In the genomic region with DNA sequence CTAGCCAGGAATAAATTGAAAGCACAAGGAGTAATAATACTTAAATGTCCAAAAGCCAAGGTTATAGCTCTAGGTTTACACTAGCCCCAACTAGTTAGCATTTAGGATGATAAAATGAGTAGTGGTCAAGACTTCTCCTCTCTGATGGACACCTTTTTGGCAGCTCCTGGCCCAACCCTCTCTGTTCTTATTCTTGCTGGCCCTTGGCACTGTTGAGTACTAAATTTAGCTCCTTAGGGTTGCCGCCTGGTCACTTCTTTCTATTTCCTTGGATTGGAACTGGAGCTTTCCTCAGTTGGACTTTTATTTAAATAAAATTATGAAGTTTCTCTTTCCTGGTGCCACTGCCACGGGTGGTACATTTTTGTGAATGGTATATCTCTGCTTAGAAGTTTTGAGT, we compare ENCODE assay signal across 8 cellular contexts. TPM values are rescaled to one million over a fixed set of nuclear protein-coding genes. Genes with fewer than 3 reads are reported as not detected.
A peak's percentile ranks its signal among the peaks of the same experiment; 100 is the strongest.
DNase-seq lines count a peak whose midpoint lies in the region; ATAC-seq and TF ChIP-seq lines count a peak whose summit lies in the region.

No MANE protein-coding gene starts in this region.

- H3K9me3 ChIP-seq in HUES6 (ENCODE audit: control insufficient read depth, insufficient read depth, low read depth, low read length): no peaks in the 10 kb centered on the region

- peaks cover 11% of the 10 kb centered on the region for H3K36me3 ChIP-seq in HUES6 (ENCODE audit: control insufficient read depth, insufficient read depth, low read length)

- H3K27me3 Mint-ChIP-seq in chondrocyte (ENCODE audit: low read depth): no peaks in the 10 kb centered on the region
- H3K27me3 Mint-ChIP-seq in naive B cell: no peaks in the 10 kb centered on the region

- no peak for TF ChIP-seq CTCF in 22Rv1 (IDR thresholded peaks at IDR 0.05)
- TF ChIP-seq CTCF in chondrocyte (IDR thresholded peaks at IDR 0.05): no peak

- no peak for DNase-seq in chondrocyte (ENCODE audit: low spot score)
- DNase-seq in naive B cell: no peak
- no peak for DNase-seq in SK-N-DZ (ENCODE audit: low spot score)
- DNase-seq in GM03348 (ENCODE audit: low spot score): no peak
- no peak for DNase-seq in NCI-H524 treated with DMSO at 0.1 percent for 48 hours (lab: John Stamatoyannopoulos, UW)

- peak overlapping the region; percentile 45 for H3K9ac ChIP-seq in HUES6 (ENCODE audit: low read length)

- peaks cover 3% of the 10 kb centered on the region for H3K36me3 Mint-ChIP-seq in chondrocyte (ENCODE audit: low read depth)
- no peaks in the 10 kb centered on the region for H3K36me3 Mint-ChIP-seq in naive B cell

- no peaks in the 10 kb centered on the region for H3K9me3 Mint-ChIP-seq in chondrocyte (ENCODE audit: low read depth)
- no peaks in the 10 kb centered on the region for H3K9me3 Mint-ChIP-seq in naive B cell

- peak overlapping the region; percentile 100 for H3K27ac ChIP-seq in 22Rv1
- peak overlapping the region; percentile 80; the same call in 1 of the 2 replicates for H3K27ac ChIP-seq in HUES6 (ENCODE audit: low read depth, low read length)

- H3K4me3 Mint-ChIP-seq in chondrocyte (ENCODE audit: unreplicated experiment) (no peak overlapping the region), naive B cell (peak overlapping the region; percentile 37 to 90 (median 78))

- H3K4me3 ChIP-seq in HUES6 (ENCODE audit: low read depth, low read length): peak overlapping the region; percentile 25; the same call in 1 of the 2 replicates

- H3K27me3 ChIP-seq in HUES6 (ENCODE audit: control insufficient read depth, insufficient read depth, low read length): no peaks in the 10 kb centered on the region

- peaks cover 57% of the 10 kb centered on the region for H3K4me1 ChIP-seq in HUES6 (ENCODE audit: control insufficient read depth, insufficient read depth, low read length)

- H3K27ac Mint-ChIP-seq in chondrocyte (ENCODE audit: unreplicated experiment) (peak overlapping the region; percentile 93), naive B cell (peak overlapping the region in 5 of 6 donors; percentile 44 to 92 (median 87))

- H3K4me1 Mint-ChIP-seq in chondrocyte (ENCODE audit: low read depth): peaks cover 73% of the 10 kb centered on the region
- peaks cover 79 to 96% (median 86%) of the 10 kb centered on the region in 3 donors for H3K4me1 Mint-ChIP-seq in naive B cell

- ATAC-seq in naive B cell (ENCODE audit: low read depth in 2 of 2): no peak
- ATAC-seq in GM19023 (IDR thresholded peaks at IDR 0.05; ENCODE audit: unreplicated experiment): no peak

RNA-seq across cellular contexts. Expression of a gene that starts 28.3 kb away (rescaled TPM):
- 56.1 to 59.5 TPM (median 57.2 TPM) in 3 replicates for total RNA-seq in chondrocyte
- 10 to 100 TPM in 5 of 6 donors, 1 to 10 TPM in 1; 8.8 to 38.2 (median 18.9) TPM for polyA plus RNA-seq in naive B cell (ENCODE audit: low read depth in 6 of 6)
- polyA plus RNA-seq in SK-N-DZ (2014; cell fraction: cytosol; rRNA removed): 28.8 and 29.1 TPM in 2 replicates
- polyA plus RNA-seq in SK-N-DZ (2014; cell fraction: nucleus; rRNA removed): 14.1 and 24.3 TPM in 2 replicates
